ENCODE assay signal across 10 cellular contexts in genomic region chr10:29862926-29863614, GRCh38.
DNase-seq lines count a peak whose midpoint lies in the region; ATAC-seq and TF ChIP-seq lines count a peak whose summit lies in the region.
"Had no signal": no experiment of that assay in that cellular context is flagged by ENCODE, and none has a peak within 500 bp of the region (broad histone marks: within the 10 kb centered on the region; RNA-seq: fewer than 3 reads in every experiment).

No MANE protein-coding gene starts in this region.

- peaks cover 6 to 8% of the 10 kb centered on the region in 2 donors for H3K4me1 ChIP-seq in neuronal stem cell (ENCODE audit: control insufficient read depth in 2 of 2, insufficient read depth in 1 of 2, low read depth in 1 of 2, low read length in 2 of 2)
- peaks cover 7% of the 10 kb centered on the region for H3K4me1 ChIP-seq in lower lobe of right lung

- ATAC-seq in lower lobe of right lung (no peak), GM18867 (IDR thresholded peaks at IDR 0.05; ENCODE audit: unreplicated experiment) (no peak)
- ATAC-seq: left colon had no signal

- H2AFZ ChIP-seq in neuronal stem cell (ENCODE audit: low read length), result no peak overlapping the region

- peaks cover 4% of the 10 kb centered on the region for H3K9me3 Mint-ChIP-seq in mesothelial cell of epicardium
- H3K9me3 Mint-ChIP-seq: T-helper 1 cell treated with Interleukin-12 subunit alpha and Interleukin-12 subunit beta and Interleukin-4 antibody, amounts not matched to agents 30 μg/mL and 1 μg/mL, for 36 hours had no signal

- H3K4me3 ChIP-seq in BJ (ENCODE audit: low read depth, low read length) (no peak overlapping the region), astrocyte of the spinal cord (ENCODE audit: low read depth, low read length) (no peak overlapping the region), neuronal stem cell (ENCODE audit: low read length in 2 of 2) (no peak overlapping the region), lower lobe of right lung (no peak overlapping the region)

- no peak overlapping the region for H3K23ac ChIP-seq in neuronal stem cell (ENCODE audit: low read depth, low read length, poor library complexity)

- no peaks in the 10 kb centered on the region for H3K79me1 ChIP-seq in neuronal stem cell (ENCODE audit: low read depth, low read length)

- H3K27ac ChIP-seq in neuronal stem cell (replicated peaks; ENCODE audit: low read length) (no peak overlapping the region), lower lobe of right lung (no peak overlapping the region)

- no peak overlapping the region for H2BK5ac ChIP-seq in neuronal stem cell (ENCODE audit: low read length)

- H3K18ac ChIP-seq in neuronal stem cell (ENCODE audit: low read length), result no peak overlapping the region

- H2AK5ac ChIP-seq in neuronal stem cell (ENCODE audit: low read depth, low read length), result no peak overlapping the region

- intact Hi-C loops in lower lobe of right lung (cut with DNase I), result no loop called here

- no peaks in the 10 kb centered on the region for H3K9me3 ChIP-seq in neuronal stem cell (replicated peaks in 1 of 2; ENCODE audit: control insufficient read depth in 2 of 2, insufficient read depth in 1 of 2, low read depth in 1 of 2, low read length in 2 of 2)
- no peaks in the 10 kb centered on the region for H3K9me3 ChIP-seq in lower lobe of right lung

- H3K36me3 Mint-ChIP-seq in mesothelial cell of epicardium, result peaks cover 4% of the 10 kb centered on the region

- H4K8ac ChIP-seq in neuronal stem cell (ENCODE audit: low read depth, low read length), result no peak overlapping the region

- H3K36me3 ChIP-seq in BJ (ENCODE audit: control insufficient read depth, insufficient read depth, low read length) (no peaks in the 10 kb centered on the region), neuronal stem cell (replicated peaks in 1 of 2; ENCODE audit: control insufficient read depth in 2 of 2, insufficient read depth in 2 of 2, low read length in 2 of 2) (no peaks in the 10 kb centered on the region), lower lobe of right lung (no peaks in the 10 kb centered on the region)

- H4K91ac ChIP-seq in neuronal stem cell (ENCODE audit: low read depth, low read length, poor library complexity), result no peak overlapping the region

- peaks cover 26% of the 10 kb centered on the region for H3K27me3 ChIP-seq in BJ (ENCODE audit: control insufficient read depth, insufficient read depth, low read length)
- H3K27me3 ChIP-seq in neuronal stem cell (ENCODE audit: control insufficient read depth in 3 of 3, insufficient read depth in 3 of 3, low read depth in 1 of 3, low read length in 3 of 3), result no peaks in the 10 kb centered on the region
- H3K27me3 ChIP-seq in lower lobe of right lung (ENCODE audit: low read depth), result no peaks in the 10 kb centered on the region

- WGBS in neuronal stem cell (ENCODE audit: extremely low coverage in 2 of 2, insufficient read length in 2 of 2, insufficient replicate concordance in 1 of 2), 2 donors, result 100% methylated on average over 1 of the region's 4 CpGs; no CpG with 5 or more reads in 1 of the 2 donors

- H3K4me2 ChIP-seq in neuronal stem cell (ENCODE audit: insufficient read depth, low read length, poor library complexity, severe bottlenecking), result no peak overlapping the region

- in situ Hi-C loops in astrocyte of the spinal cord (cut with HindIII; ENCODE audit: low sequenced_read_pairs), result no loop called here

- H3K4me3 Mint-ChIP-seq in mesothelial cell of epicardium, result no peak overlapping the region
- H3K4me3 Mint-ChIP-seq: T-helper 1 cell treated with Interleukin-12 subunit alpha and Interleukin-12 subunit beta and Interleukin-4 antibody, amounts not matched to agents 30 μg/mL and 1 μg/mL, for 36 hours had no signal

- peak overlapping the region; percentile 87 for H3K27ac Mint-ChIP-seq in mesothelial cell of epicardium
- H3K27ac Mint-ChIP-seq: T-helper 1 cell treated with Interleukin-12 subunit alpha and Interleukin-12 subunit beta and Interleukin-4 antibody, amounts not matched to agents 30 μg/mL and 1 μg/mL, for 36 hours had no signal

- POLR2A ChIA-PET in BJ (lab: Charles Lee), result no interaction called here

- DNase-seq in BJ (ENCODE audit: low read depth) (peak; percentile 74), HT-29 (ENCODE audit: low spot score) (peak; percentile 76), astrocyte of the spinal cord (ENCODE audit: low read depth, low spot score) (peak; percentile 92), mesothelial cell of epicardium (ENCODE audit: low spot score in 2 of 2, unreplicated experiment in 2 of 2) (no peak), neuronal stem cell (ENCODE audit: low spot score) (no peak), lower lobe of right lung (no peak)
- DNase-seq in activated CD4-positive, CD25-positive, alpha-beta regulatory T cell (lab: John Stamatoyannopoulos, UW), result no peak
- DNase-seq: left colon had no signal

- TF ChIP-seq CTCF in BJ (IDR thresholded peaks at IDR 0.05; ENCODE audit: insufficient read depth, low read depth, low read length) (no peak), astrocyte of the spinal cord (IDR thresholded peaks at IDR 0.05; ENCODE audit: low read depth, low read length) (no peak), mesothelial cell of epicardium (IDR thresholded peaks at IDR 0.05; ENCODE audit: unreplicated experiment) (no peak), lower lobe of right lung (IDR thresholded peaks at IDR 0.05) (no peak)

- H3K9ac ChIP-seq in neuronal stem cell (ENCODE audit: low read depth, low read length, poor library complexity), result no peak overlapping the region

- H3K4me1 Mint-ChIP-seq in mesothelial cell of epicardium, result peaks cover 70% of the 10 kb centered on the region

- H3K27me3 Mint-ChIP-seq in mesothelial cell of epicardium (ENCODE audit: low read depth), result no peaks in the 10 kb centered on the region

- no peak overlapping the region for H2BK120ac ChIP-seq in neuronal stem cell (ENCODE audit: low read depth, low read length)

- H3K14ac ChIP-seq in neuronal stem cell (ENCODE audit: low read length), result no peak overlapping the region

- no peak overlapping the region for H2BK12ac ChIP-seq in neuronal stem cell (ENCODE audit: low read length)

- no peak overlapping the region for H2BK15ac ChIP-seq in neuronal stem cell (ENCODE audit: low read length)

- no peak overlapping the region for H3K4ac ChIP-seq in neuronal stem cell (ENCODE audit: low read length)

- CTCF ChIA-PET in BJ (lab: Yijun Ruan, JAX), result interaction anchor here (0.9 kb wide), 1 partner anchor 59 kb away, joined by 3 read pairs; no protein-coding TSS in a partner anchor

Comparison
In these comparisons a context has a peak if more than half of its experiments do, and no peak if none do; other contexts are left out.
1. DNase-seq: peak in BJ (single experiment), HT-29 (single experiment) and astrocyte of the spinal cord (single experiment); none in mesothelial cell of epicardium (0 of 2), neuronal stem cell (single experiment), lower lobe of right lung (single experiment) and activated CD4-positive, CD25-positive, alpha-beta regulatory T cell (0 of 4).